ENCODE assay signal across 28 cellular contexts in genomic region chr2:43764086-43764710, GRCh38. TPM values are rescaled to one million over a fixed set of nuclear protein-coding genes. Genes with fewer than 3 reads are reported as not detected.
A peak's percentile ranks its signal among the peaks of the same experiment; 100 is the strongest.
DNase-seq lines count a peak whose midpoint lies in the region; ATAC-seq, FAIRE-seq and TF ChIP-seq lines count a peak whose summit lies in the region.
"Had no signal": no experiment of that assay in that cellular context is flagged by ENCODE, and none has a peak within 500 bp of the region (broad histone marks: within the 10 kb centered on the region; RNA-seq: fewer than 3 reads in every experiment).

No MANE protein-coding gene starts in this region.

- no peak overlapping the region for H3K4me2 ChIP-seq in SK-N-SH

- H2AFZ ChIP-seq in SK-N-SH (ENCODE audit: low read depth) = no peak overlapping the region

- H3K4me3 ChIP-seq in SK-N-SH (ENCODE audit: low read depth in 2 of 2, low read length in 1 of 2) (no peak overlapping the region), foreskin fibroblast (ENCODE audit: low read depth in 1 of 2, low read length in 2 of 2) (no peak overlapping the region), upper lobe of right lung (no peak overlapping the region)
- H3K4me3 ChIP-seq: dorsolateral prefrontal cortex, gastroesophageal sphincter, pancreas, spleen, testis had no signal

- peak; percentile 47 for FAIRE-seq in TTC549 (lab: Jason Lieb, UNC)
- FAIRE-seq: astrocyte, GM12892, islet of Langerhans, pancreas had no signal

- H3K27me3 ChIP-seq in SK-N-SH (ENCODE audit: insufficient read depth) (no peaks in the 10 kb centered on the region), upper lobe of right lung (no peaks in the 10 kb centered on the region)
- H3K27me3 ChIP-seq: dorsolateral prefrontal cortex, gastroesophageal sphincter, pancreas, spleen, testis had no signal

- peaks cover 11% of the 10 kb centered on the region for H3K27me3 Mint-ChIP-seq in stimulated activated naive CD8-positive, alpha-beta T cell treated with anti-CD3 and anti-CD28 coated beads, Interleukin-15, amount 100 ng/mL, for 72 hours
- H3K27me3 Mint-ChIP-seq: activated T-cell treated with anti-CD3 and anti-CD28 coated beads, Interleukin-2, amount 50 U/mL, for 24 hours; stimulated activated memory B cell treated with anti-CD40 and anti-IgM and Interleukin-4, amounts not matched to agents 10 μg/mL and 1 μg/mL and 100 μg/mL, for 72 hours had no signal

- peaks cover 6% of the 10 kb centered on the region for H3K4me1 Mint-ChIP-seq in stimulated activated naive CD8-positive, alpha-beta T cell treated with anti-CD3 and anti-CD28 coated beads, Interleukin-15, amount 100 ng/mL, for 72 hours
- H3K4me1 Mint-ChIP-seq: stimulated activated memory B cell treated with anti-CD40 and anti-IgM and Interleukin-4, amounts not matched to agents 10 μg/mL and 1 μg/mL and 100 μg/mL, for 72 hours; T-helper 17 cell had no signal

- TF ChIP-seq EP300 in SK-N-SH (IDR thresholded peaks at IDR 0.05; ENCODE audit: borderline replicate concordance in 1 of 2, low read depth in 1 of 2, low read length in 1 of 2) = no peak

- no peak overlapping the region for H3K9ac ChIP-seq in SK-N-SH

- WGBS in SK-N-SH (ENCODE audit: low lambda C conversion rate) = 31% methylated on average over 1 of the region's 1 CpG

- H3K9me2 ChIP-seq in SK-N-SH = no peaks in the 10 kb centered on the region

- H3F3A ChIP-seq in SK-N-SH (replicated peaks; ENCODE audit: insufficient read depth) = peaks cover 8% of the 10 kb centered on the region

- DNase-seq in SK-N-SH (no peak), foreskin fibroblast (peak; percentile 6 to 49), GDM1 (lab: John Stamatoyannopoulos, UW) (no peak), upper lobe of right lung (no peak)
- DNase-seq in stimulated activated naive CD8-positive, alpha-beta T cell treated with anti-CD3 and anti-CD28 coated beads, Interleukin-15, amount 100 ng/mL, for 72 hours = no peak
- DNase-seq: activated CD4-positive, alpha-beta T cell treated with anti-CD3 and anti-CD28 coated beads for 48 hours; activated naive CD4-positive, alpha-beta T cell treated with anti-CD3 and anti-CD28 coated beads, Interleukin-2, amount 50 U/mL, for 16 hours; activated T-cell treated with anti-CD3 and anti-CD28 coated beads, Interleukin-2, amount 50 U/mL, for 24 hours; central memory CD4-positive, alpha-beta T cell; dorsolateral prefrontal cortex; KG1; NCI-H1436; NCI-H526; nephron progenitor cell; pancreas; spleen; stimulated activated CD4-positive, alpha-beta T cell treated with anti-CD3 and anti-CD28 coated beads, Interleukin-4, amount 100 ng/mL, for 1 hour; T-helper 17 cell; testis had no signal

- TF ChIP-seq CTCF in SK-N-SH (IDR thresholded peaks at IDR 0.05) (no peak), foreskin fibroblast (IDR thresholded peaks at IDR 0.05; ENCODE audit: low read depth, low read length) (no peak), upper lobe of right lung (IDR thresholded peaks at IDR 0.05) (no peak)

- no peaks in the 10 kb centered on the region for H4K20me1 ChIP-seq in SK-N-SH (ENCODE audit: insufficient read depth)

- intact Hi-C loops in upper lobe of right lung (cut with DNase I) = no loop called here

- no peak for TF ChIP-seq RAD21 in SK-N-SH (IDR thresholded peaks at IDR 0.05; ENCODE audit: low read length)

- CTCF ChIA-PET in SK-N-SH (lab: Yijun Ruan, JAX) = no interaction called here

- H3K4me3 Mint-ChIP-seq in stimulated activated naive CD8-positive, alpha-beta T cell treated with anti-CD3 and anti-CD28 coated beads, Interleukin-15, amount 100 ng/mL, for 72 hours = no peak overlapping the region
- H3K4me3 Mint-ChIP-seq: activated T-cell treated with anti-CD3 and anti-CD28 coated beads, Interleukin-2, amount 50 U/mL, for 24 hours; nephron progenitor cell; stimulated activated memory B cell treated with anti-CD40 and anti-IgM and Interleukin-4, amounts not matched to agents 10 μg/mL and 1 μg/mL and 100 μg/mL, for 72 hours; T-helper 17 cell had no signal

- POLR2A ChIA-PET in SK-N-SH (lab: Yijun Ruan, JAX) = interaction anchor here (0.6 kb wide), 1 partner anchor 10 kb away, joined by 3 read pairs; the partner anchor contains the start of gene DYNC2LI1

- no peak overlapping the region for H3K27ac Mint-ChIP-seq in stimulated activated naive CD8-positive, alpha-beta T cell treated with anti-CD3 and anti-CD28 coated beads, Interleukin-15, amount 100 ng/mL, for 72 hours
- H3K27ac Mint-ChIP-seq: nephron progenitor cell; stimulated activated memory B cell treated with anti-CD40 and anti-IgM and Interleukin-4, amounts not matched to agents 10 μg/mL and 1 μg/mL and 100 μg/mL, for 72 hours; T-helper 17 cell had no signal

- no peaks in the 10 kb centered on the region for H3K79me2 ChIP-seq in SK-N-SH (ENCODE audit: insufficient read depth)

- H3K36me3 ChIP-seq in SK-N-SH (replicated peaks in 1 of 2; ENCODE audit: control insufficient read depth in 1 of 2, insufficient read depth in 2 of 2, low read length in 1 of 2) (no peaks in the 10 kb centered on the region), upper lobe of right lung (peaks cover 8% of the 10 kb centered on the region)
- H3K36me3 ChIP-seq: pancreas had no signal

- no peaks in the 10 kb centered on the region for H3K9me3 Mint-ChIP-seq in stimulated activated naive CD8-positive, alpha-beta T cell treated with anti-CD3 and anti-CD28 coated beads, Interleukin-15, amount 100 ng/mL, for 72 hours
- H3K9me3 Mint-ChIP-seq: activated T-cell treated with anti-CD3 and anti-CD28 coated beads, Interleukin-2, amount 50 U/mL, for 24 hours; nephron progenitor cell; stimulated activated memory B cell treated with anti-CD40 and anti-IgM and Interleukin-4, amounts not matched to agents 10 μg/mL and 1 μg/mL and 100 μg/mL, for 72 hours had no signal

- H3K27ac ChIP-seq in SK-N-SH (ENCODE audit: low read depth in 2 of 2, low read length in 1 of 2) (peak overlapping the region in 1 of 2 experiments; percentile 36; a peak in 1 of 4 replicates), upper lobe of right lung (no peak overlapping the region)
- H3K27ac ChIP-seq: 22Rv1, dorsolateral prefrontal cortex, gastroesophageal sphincter, pancreas, spleen, testis had no signal

- no peaks in the 10 kb centered on the region for H3K9me3 ChIP-seq in SK-N-SH
- H3K9me3 ChIP-seq in upper lobe of right lung = no peaks in the 10 kb centered on the region
- H3K9me3 ChIP-seq: gastroesophageal sphincter, pancreas, spleen, testis had no signal

- H3K4me1 ChIP-seq in SK-N-SH (ENCODE audit: control insufficient read depth in 1 of 2, insufficient read depth in 2 of 2, low read depth in 1 of 2, low read length in 1 of 2) = peaks cover 0 to 7% of the 10 kb centered on the region in 2 experiments; a peak in 2 of 4 replicates
- peaks cover 3% of the 10 kb centered on the region for H3K4me1 ChIP-seq in upper lobe of right lung
- H3K4me1 ChIP-seq: gastroesophageal sphincter, pancreas, spleen, testis had no signal

- peak; percentile 59 for ATAC-seq in SK-N-SH treated with all-trans-retinoic acid at 6 μM for 48 hours
- ATAC-seq in stimulated activated naive CD8-positive, alpha-beta T cell treated with anti-CD3 and anti-CD28 coated beads, Interleukin-15, amount 100 ng/mL, for 72 hours = no peak
- ATAC-seq in GM18861 (IDR thresholded peaks at IDR 0.05; ENCODE audit: unreplicated experiment) = no peak
- ATAC-seq in upper lobe of right lung = no peak
- ATAC-seq: gastroesophageal sphincter; pancreas; stimulated activated memory B cell treated with anti-CD40 and anti-IgM and Interleukin-4, amounts not matched to agents 10 μg/mL and 1 μg/mL and 100 μg/mL, for 72 hours; T-helper 17 cell had no signal

TF ChIP-seq in SK-N-SH treated with all-trans-retinoic acid at 6 μM for 48 hours, 23 proteins besides CTCF, POLR2A, EP300 and RAD21 (continues in another document):
- TF ChIP-seq ZC3H10 (CRISPR knock-in tag; IDR thresholded peaks at IDR 0.05) = no peak

TF ChIP-seq in SK-N-SH, 30 proteins besides CTCF, POLR2A, EP300 and RAD21:
- TF ChIP-seq JUND (IDR thresholded peaks at IDR 0.05) = no peak
- TF ChIP-seq SIN3A (IDR thresholded peaks at IDR 0.05; ENCODE audit: borderline replicate concordance, low read depth, low read length) = no peak
- TF ChIP-seq TEAD4 (IDR thresholded peaks at IDR 0.05; ENCODE audit: borderline replicate concordance, insufficient read depth) = no peak
- TF ChIP-seq USF1 (IDR thresholded peaks at IDR 0.05; ENCODE audit: borderline replicate concordance, low read depth) = no peak
- TF ChIP-seq PBX3 (IDR thresholded peaks at IDR 0.05) = no peak
- TF ChIP-seq GATA2 (CRISPR knock-in tag; IDR thresholded peaks at IDR 0.05) = no peak
- no peak for TF ChIP-seq FOXJ3 (CRISPR knock-in tag; IDR thresholded peaks at IDR 0.05)

RNA-seq across cellular contexts. Expression of gene DYNC2LI1, which starts 9.6 kb away (rescaled TPM):
- 20.4 and 26.6 TPM in 2 replicates for polyA plus RNA-seq in SK-N-SH (2012; rRNA removed)
- 31.3 and 44.6 TPM in 2 replicates for polyA plus RNA-seq in SK-N-SH (2012; cell fraction: cytosol; rRNA removed)
- 20.7 and 36.7 TPM in 2 replicates for polyA plus RNA-seq in SK-N-SH (2012; cell fraction: nucleus; rRNA removed)
- total RNA-seq in upper lobe of right lung = 22.4 TPM

Comparison
In these comparisons a context has a peak if more than half of its experiments do, and no peak if none do; other contexts are left out.
1. DNase-seq: peak in foreskin fibroblast (2 of 2); none in SK-N-SH (single experiment), GDM1 (single experiment), stimulated activated naive CD8-positive, alpha-beta T cell treated with anti-CD3 and anti-CD28 coated beads, Interleukin-15, amount 100 ng/mL, for 72 hours (0 of 2) and upper lobe of right lung (single experiment).